ENCODE assay signal across 8 cellular contexts in genomic region chr12:92078167-92079053, GRCh38.
DNase-seq lines count a peak whose midpoint lies in the region; ATAC-seq and TF ChIP-seq lines count a peak whose summit lies in the region.

No MANE protein-coding gene starts in this region.

- no peak for DNase-seq in Right ventricle myocardium superior
- DNase-seq in cardiac septum (ENCODE audit: low spot score) = no peak
- no peak for DNase-seq in right cardiac atrium
- DNase-seq in type B pancreatic cell (ENCODE audit: extremely low spot score, unreplicated experiment) = no peak
- no peak for DNase-seq in NCI-H1930 (lab: John Stamatoyannopoulos, UW)

- WGBS in right cardiac atrium = 67% methylated on average over 4 of the region's 4 CpGs

- peak overlapping the region; percentile 89 for H3K27ac Mint-ChIP-seq in activated T-helper 17 cell treated with anti-CD3 and anti-CD28 coated beads, Interleukin-2, amount 50 U/mL, for 72 hours
- H3K27ac Mint-ChIP-seq in type B pancreatic cell = peak overlapping the region; percentile 24

- no peak overlapping the region for H3K27ac ChIP-seq in right cardiac atrium (ENCODE audit: low read length)

- H3K27me3 Mint-ChIP-seq in activated T-helper 17 cell treated with anti-CD3 and anti-CD28 coated beads, Interleukin-2, amount 50 U/mL, for 72 hours = no peaks in the 10 kb centered on the region
- no peaks in the 10 kb centered on the region for H3K27me3 Mint-ChIP-seq in type B pancreatic cell

- no peaks in the 10 kb centered on the region for H3K9me3 ChIP-seq in right cardiac atrium (ENCODE audit: control insufficient read depth, low read length)

- no peaks in the 10 kb centered on the region for H3K27me3 ChIP-seq in right cardiac atrium (ENCODE audit: control insufficient read depth, insufficient read depth)

- peaks cover 47% of the 10 kb centered on the region for H3K4me1 Mint-ChIP-seq in activated T-helper 17 cell treated with anti-CD3 and anti-CD28 coated beads, Interleukin-2, amount 50 U/mL, for 72 hours
- H3K4me1 Mint-ChIP-seq in type B pancreatic cell (ENCODE audit: unreplicated experiment) = peaks cover 31% of the 10 kb centered on the region

- ATAC-seq in Right ventricle myocardium superior (ENCODE audit: poor library complexity) (peak; percentile 49), right cardiac atrium (peak; percentile 64 to 88), HG03039 (IDR thresholded peaks at IDR 0.05; ENCODE audit: unreplicated experiment) (no peak), HG03521 (IDR thresholded peaks at IDR 0.05; ENCODE audit: unreplicated experiment) (no peak)
- ATAC-seq in activated T-helper 17 cell treated with anti-CD3 and anti-CD28 coated beads, Interleukin-2, amount 50 U/mL, for 72 hours (replicated peaks) = peak; percentile 83

- intact Hi-C loops in Right ventricle myocardium superior (cut with DNase I) (loop anchor here (5.0 kb wide), 1 partner anchor 59 kb away; no protein-coding TSS in a partner anchor), cardiac septum (cut with DNase I) (loop anchor here (5.0 kb wide), 1 partner anchor 54 kb away; no protein-coding TSS in a partner anchor), right cardiac atrium (cut with DNase I) (loop anchor here in 1 of 4 donors (5.0 kb wide), 1 partner anchor 54 kb away; no protein-coding TSS in a partner anchor)

- peaks cover 4% of the 10 kb centered on the region for H3K36me3 Mint-ChIP-seq in activated T-helper 17 cell treated with anti-CD3 and anti-CD28 coated beads, Interleukin-2, amount 50 U/mL, for 72 hours (ENCODE audit: low read depth)
- no peaks in the 10 kb centered on the region for H3K36me3 Mint-ChIP-seq in type B pancreatic cell

- no peak overlapping the region for H3K4me3 ChIP-seq in right cardiac atrium (ENCODE audit: low read length)

- H3K4me1 ChIP-seq in right cardiac atrium (ENCODE audit: control insufficient read depth, insufficient read depth, low read length) = peaks cover 5% of the 10 kb centered on the region

- peak overlapping the region; percentile 73 for H3K4me3 Mint-ChIP-seq in activated T-helper 17 cell treated with anti-CD3 and anti-CD28 coated beads, Interleukin-2, amount 50 U/mL, for 72 hours
- no peak overlapping the region for H3K4me3 Mint-ChIP-seq in type B pancreatic cell

- H3K9me3 Mint-ChIP-seq in activated T-helper 17 cell treated with anti-CD3 and anti-CD28 coated beads, Interleukin-2, amount 50 U/mL, for 72 hours = no peaks in the 10 kb centered on the region
- peaks cover 4% of the 10 kb centered on the region for H3K9me3 Mint-ChIP-seq in type B pancreatic cell

- TF ChIP-seq CTCF in type B pancreatic cell (conservative IDR thresholded peaks at IDR 0.05) = no peak

Comparison
In these comparisons a context has a peak if more than half of its experiments do, and no peak if none do; other contexts are left out.
1. ATAC-seq: peak in Right ventricle myocardium superior (single experiment), activated T-helper 17 cell treated with anti-CD3 and anti-CD28 coated beads, Interleukin-2, amount 50 U/mL, for 72 hours (single experiment) and right cardiac atrium (2 of 2); none in HG03039 (single experiment) and HG03521 (single experiment).